8 cellular contexts compared by ENCODE assay signal in the genomic region with DNA sequence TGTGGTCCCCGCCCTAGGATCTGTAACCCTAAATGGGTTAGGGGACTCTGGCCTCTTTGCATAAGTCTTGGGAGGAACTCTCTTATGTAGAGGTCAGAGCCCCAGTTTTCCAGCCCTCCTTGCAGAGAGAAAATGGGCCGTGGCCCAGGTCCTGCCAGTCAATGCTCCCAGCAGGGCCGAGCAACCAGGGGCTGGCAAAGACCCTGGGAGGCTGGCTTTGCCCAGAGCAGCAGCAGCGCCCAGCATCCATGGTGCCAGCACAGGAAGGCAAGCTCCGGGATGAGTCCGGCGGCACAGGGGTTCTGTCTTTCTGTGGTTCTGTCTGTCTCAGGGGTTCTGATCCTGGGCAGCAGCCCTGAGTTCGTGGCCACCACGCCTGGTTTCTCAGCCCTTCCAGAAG.
"Had no signal": no experiment of that assay in that cellular context is flagged by ENCODE, and none has a peak within 500 bp of the region (broad histone marks: within the 10 kb centered on the region; RNA-seq: fewer than 3 reads in every experiment).

No MANE protein-coding gene starts in this region.

- H3K9me3 Mint-ChIP-seq: GM23338 had no signal

- H2AFZ ChIP-seq: GM23338 had no signal

- H3K36me3 Mint-ChIP-seq: IgD-negative memory B cell had no signal

- H3K27ac ChIP-seq: HL-60 had no signal

- H3K27me3 Mint-ChIP-seq: IgD-negative memory B cell had no signal

- H3K4me3 ChIP-seq: GM23338, HAP-1 had no signal

- H3K27ac Mint-ChIP-seq: GM23338, HFFc6, IgD-negative memory B cell had no signal

- H3K4me1 Mint-ChIP-seq: IgD-negative memory B cell had no signal

- H3K9me3 ChIP-seq: HAP-1 had no signal

- DNase-seq: HFFc6, KBM-7 had no signal

- H3K4me1 ChIP-seq: HAP-1 had no signal

- H3K4me2 ChIP-seq: GM23338 had no signal

- H3K4me3 Mint-ChIP-seq: GM23338, HFFc6, IgD-negative memory B cell had no signal

- ATAC-seq: GM23338, HCT116, HepG2 had no signal

- H3K36me3 ChIP-seq: HAP-1 had no signal
